In the genomic region with DNA sequence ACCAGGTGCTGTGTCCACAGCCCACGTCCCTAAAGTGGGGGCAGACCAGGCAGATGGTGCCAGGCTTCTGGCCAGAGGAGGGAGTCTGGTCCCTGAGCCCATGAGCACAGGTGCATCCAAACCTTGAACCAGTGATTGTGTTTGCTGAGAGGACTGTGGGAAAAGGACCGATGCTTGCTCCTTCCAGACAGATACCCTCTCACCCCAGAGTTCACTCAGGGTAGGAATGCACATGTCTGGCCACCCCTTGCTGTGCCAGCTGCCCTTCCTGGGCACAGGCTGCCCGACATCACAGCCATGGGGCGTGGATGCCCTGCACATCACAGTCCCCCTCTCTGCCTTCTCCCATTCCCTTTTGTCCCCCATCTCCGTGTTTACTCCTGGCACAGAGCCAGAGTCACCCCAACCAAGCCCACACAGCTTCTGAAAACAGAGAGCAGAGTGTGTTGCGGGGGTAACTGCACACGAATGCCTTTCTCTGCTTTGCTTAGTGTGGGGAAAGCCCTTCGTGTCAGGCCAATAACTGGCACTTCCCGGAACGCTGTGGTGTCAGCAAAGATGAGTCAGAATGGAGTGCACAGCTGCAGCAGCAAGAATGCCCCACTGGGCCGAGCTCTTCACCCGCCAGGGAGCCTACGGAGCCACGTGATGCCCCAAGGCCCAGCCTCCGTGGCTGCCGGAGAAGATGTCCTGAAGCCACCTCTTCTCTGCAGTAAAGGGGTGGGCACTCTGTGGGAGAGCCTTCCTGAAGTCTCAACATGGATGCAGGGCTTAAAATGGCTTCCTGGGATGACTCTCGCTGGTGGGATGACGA, we compare ENCODE assay signal across 8 cellular contexts. TPM values are rescaled to one million over a fixed set of nuclear protein-coding genes. Genes with fewer than 3 reads are reported as not detected.
DNase-seq lines count a peak whose midpoint lies in the region; ATAC-seq and TF ChIP-seq lines count a peak whose summit lies in the region.

No MANE protein-coding gene starts in this region.

- in situ Hi-C loops in GM13977 (cut with MboI; ENCODE audit: low pct_unique_long_range_greater_than_20kb, low sequenced_read_pairs, unreplicated experiment) = no loop called here

- intact Hi-C loops in activated CD4-positive, alpha-beta T cell treated with anti-CD3 and anti-CD28 coated beads for 36 hours (cut with DNase I, micrococcal nuclease) = loop anchor here in 1 of 2 experiments (2.0 kb wide), 1 partner anchor 27 kb away; no protein-coding TSS in a partner anchor

- H3K4me3 Mint-ChIP-seq in HFFc6 = peak overlapping the region; percentile 78
- no peak overlapping the region for H3K4me3 Mint-ChIP-seq in activated CD4-positive, alpha-beta T cell treated with anti-CD3 and anti-CD28 coated beads for 36 hours

- no peaks in the 10 kb centered on the region for H3K9me3 Mint-ChIP-seq in HFFc6
- H3K9me3 Mint-ChIP-seq in activated CD4-positive, alpha-beta T cell treated with anti-CD3 and anti-CD28 coated beads for 36 hours (ENCODE audit: low read depth) = no peaks in the 10 kb centered on the region

- peaks cover 41% of the 10 kb centered on the region for H3K4me1 Mint-ChIP-seq in HFFc6 (ENCODE audit: low read depth)
- H3K4me1 Mint-ChIP-seq in activated CD4-positive, alpha-beta T cell treated with anti-CD3 and anti-CD28 coated beads for 36 hours = peaks cover 44% of the 10 kb centered on the region

- CTCF ChIA-PET in activated CD4-positive, alpha-beta T cell treated with anti-CD3 and anti-CD28 coated beads for 36 hours (lab: Charles Lee) = interaction anchor here (1.1 to 1.3 kb wide), 2 partner anchors 42 to 157 kb away, joined by 3 to 7 read pairs; no protein-coding TSS in a partner anchor

- peaks cover 8% of the 10 kb centered on the region; the same call in 1 of the 2 replicates for H3K36me3 Mint-ChIP-seq in HFFc6 (ENCODE audit: low read depth)
- H3K36me3 Mint-ChIP-seq in activated CD4-positive, alpha-beta T cell treated with anti-CD3 and anti-CD28 coated beads for 36 hours (ENCODE audit: low read depth) = peaks cover 32% of the 10 kb centered on the region

- peak; percentile 91 for DNase-seq in GM13977 (ENCODE audit: low spot score)
- peak; percentile 96 for DNase-seq in HFFc6
- peak; percentile 52 to 64 for DNase-seq in NCI-H187 (lab: John Stamatoyannopoulos, UW)
- peak; percentile 82 for DNase-seq in activated CD4-positive, alpha-beta T cell treated with anti-CD3 and anti-CD28 coated beads for 36 hours
- peak; percentile 96 for DNase-seq in dermis blood vessel endothelial cell
- DNase-seq in midbrain (lab: John Stamatoyannopoulos, UW) = peak; percentile 90
- DNase-seq in stimulated activated CD8-positive, alpha-beta memory T cell treated with anti-CD3 and anti-CD28 coated beads, Interleukin-7, amount 100 ng/mL, for 24 hours (ENCODE audit: low read depth) = peak; percentile 29
- DNase-seq in NCI-H526 treated with DMSO at 0.1 percent for 48 hours (lab: John Stamatoyannopoulos, UW) = no peak

- TF ChIP-seq CTCF in GM13977 (IDR thresholded peaks at IDR 0.05; ENCODE audit: extremely low read depth, insufficient read depth, missing control alignments) (peak; percentile 56), HFFc6 (IDR thresholded peaks at IDR 0.05) (peak; percentile 54; the same call in 1 of the 2 replicates)

- ATAC-seq in activated CD4-positive, alpha-beta T cell treated with anti-CD3 and anti-CD28 coated beads for 36 hours = peak; percentile 94

- H3K27me3 Mint-ChIP-seq in HFFc6 (ENCODE audit: insufficient read depth) = no peaks in the 10 kb centered on the region; the same call in 1 of the 2 replicates
- H3K27me3 Mint-ChIP-seq in activated CD4-positive, alpha-beta T cell treated with anti-CD3 and anti-CD28 coated beads for 36 hours = no peaks in the 10 kb centered on the region

- H3K27ac Mint-ChIP-seq in HFFc6 = peak overlapping the region; percentile 91
- H3K27ac Mint-ChIP-seq in activated CD4-positive, alpha-beta T cell treated with anti-CD3 and anti-CD28 coated beads for 36 hours = peak overlapping the region; percentile 88

- POLR2A ChIA-PET in activated CD4-positive, alpha-beta T cell treated with anti-CD3 and anti-CD28 coated beads for 36 hours (lab: Charles Lee) = no interaction called here

RNA-seq across cellular contexts. Expression of a gene that starts 7.6 kb away (rescaled TPM):
- 10 to 100 TPM; 51.2 to 64.3 (median 56.1) TPM for total RNA-seq in HFFc6 (2021; fragmentation: NEBNext Ultra II Directional; extraction: Animal tissue kit (Norgen Biotek cat#: 25700))
- 100 to 1,000 TPM in 1 of 2 experiments, 10 to 100 TPM in 1; 94.1 to 126 TPM for total RNA-seq in activated CD4-positive, alpha-beta T cell treated with anti-CD3 and anti-CD28 coated beads for 36 hours
- total RNA-seq in dermis blood vessel endothelial cell = 40.7 and 46.0 TPM in 2 replicates

RNA-seq across cellular contexts. Expression of a gene that starts 57.5 kb away (rescaled TPM):
- total RNA-seq in HFFc6 (2021; fragmentation: NEBNext Ultra II Directional; extraction: Animal tissue kit (Norgen Biotek cat#: 25700)) = 100 to 1,000 TPM; 109 to 140 (median 131) TPM
- 100 to 1,000 TPM; 241 to 246 TPM for total RNA-seq in activated CD4-positive, alpha-beta T cell treated with anti-CD3 and anti-CD28 coated beads for 36 hours
- 132 and 165 TPM in 2 replicates for total RNA-seq in dermis blood vessel endothelial cell
